Comparison of ENCODE assay signal across 14 cellular contexts in the genomic region with DNA sequence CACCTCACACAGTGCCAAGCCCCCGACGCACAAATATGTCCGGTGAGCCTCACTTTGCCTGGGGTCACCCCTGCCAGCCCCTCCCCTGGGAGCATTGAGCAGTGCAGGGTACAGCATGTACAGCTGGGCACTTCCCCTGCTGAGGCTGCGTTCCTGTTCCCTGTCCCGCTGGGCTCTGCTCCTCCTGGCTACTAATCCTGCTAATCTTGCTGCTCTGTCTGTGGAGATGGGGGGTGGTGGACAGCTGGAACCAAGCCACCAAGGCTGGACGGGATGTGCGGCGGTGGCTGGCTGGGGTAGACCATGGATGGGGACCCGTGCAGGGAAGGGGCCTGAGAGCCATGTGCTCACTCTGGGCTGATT. TPM values are rescaled to one million over a fixed set of nuclear protein-coding genes. Genes with fewer than 3 reads are reported as not detected.
DNase-seq lines count a peak whose midpoint lies in the region; ATAC-seq and TF ChIP-seq lines count a peak whose summit lies in the region.
"Had no signal": no experiment of that assay in that cellular context is flagged by ENCODE, and none has a peak within 500 bp of the region (broad histone marks: within the 10 kb centered on the region; RNA-seq: fewer than 3 reads in every experiment).

No MANE protein-coding gene starts in this region.

- H3K9me3 ChIP-seq in gastroesophageal sphincter: no peaks in the 10 kb centered on the region
- no peaks in the 10 kb centered on the region for H3K9me3 ChIP-seq in gastrocnemius medialis

- H3K36me3 ChIP-seq in gastroesophageal sphincter (peaks cover 0 to 72% of the 10 kb centered on the region in 2 donors), gastrocnemius medialis (peaks cover 0 to 6% of the 10 kb centered on the region in 2 donors)

- TF ChIP-seq POLR2A in gastroesophageal sphincter (IDR thresholded peaks at IDR 0.05) (no peak), gastrocnemius medialis (IDR thresholded peaks at IDR 0.05) (no peak)

- TF ChIP-seq CTCF in gastroesophageal sphincter (IDR thresholded peaks at IDR 0.05) (no peak), gastrocnemius medialis (IDR thresholded peaks at IDR 0.05 in 4 of 5, conservative IDR thresholded peaks at IDR 0.05 in 1 of 5) (no peak), GM10266 (IDR thresholded peaks at IDR 0.05; ENCODE audit: control insufficient read depth, insufficient read depth, low read depth, missing control alignments) (no peak)

- intact Hi-C loops in gastrocnemius medialis (cut with DNase I; ENCODE audit: low total_unique reads): loop anchor here (5.0 to 10.0 kb wide), 2 partner anchors 91 to 466 kb away; a partner anchor contains a TSS

- TF ChIP-seq EP300 in gastroesophageal sphincter (IDR thresholded peaks at IDR 0.05): no peak

- peaks cover 0 to 79% (median 19%) of the 10 kb centered on the region in 3 donors for H3K4me1 ChIP-seq in gastroesophageal sphincter
- peaks cover 71 to 73% of the 10 kb centered on the region in 2 donors for H3K4me1 ChIP-seq in gastrocnemius medialis

- in situ Hi-C loops in gastrocnemius medialis (cut with MboI; ENCODE audit: low sequenced_read_pairs in 4 of 4): no loop called here

- 64 to 69% methylated on average over 2 to 8 of the region's 9 CpGs for WGBS in gastroesophageal sphincter (ENCODE audit: low coverage in 1 of 2), 2 donors

- H3K27me3 ChIP-seq in gastroesophageal sphincter: peaks cover 12% of the 10 kb centered on the region
- no peaks in the 10 kb centered on the region for H3K27me3 ChIP-seq in gastrocnemius medialis

- H3K4me3 ChIP-seq in gastroesophageal sphincter: no peak overlapping the region
- H3K4me3 ChIP-seq in gastrocnemius medialis: peak overlapping the region; percentile 23 to 38 (median 29)

- peak; percentile 26 for ATAC-seq in gastroesophageal sphincter
- ATAC-seq in gastrocnemius medialis: peak in 1 of 2 donors; percentile 3
- ATAC-seq in GM19397 (IDR thresholded peaks at IDR 0.05; ENCODE audit: unreplicated experiment): no peak
- ATAC-seq: esophagus mucosa had no signal

- DNase-seq in NCI-H82 (lab: John Stamatoyannopoulos, UW) (peak; percentile 96), gastrocnemius medialis (peak; percentile 30 to 63), GM10266 (ENCODE audit: extremely low spot score) (no peak)
- DNase-seq in effector CD4-positive, alpha-beta T cell: no peak
- DNase-seq: activated CD4-positive, alpha-beta memory T cell treated with anti-CD3 and anti-CD28 coated beads, Interleukin-2, amount 10 ng/mL, durations not matched to agents 7 days and 5 days; activated gamma-delta T cell treated with Interleukin-2 at 50 U/mL for 16 hours; NCI-H1417; NCI-H446; T-helper 2 cell had no signal

- peak overlapping the region in 3 of 4 donors; percentile 43 to 72 (median 67) for H3K27ac ChIP-seq in gastroesophageal sphincter
- peak overlapping the region; percentile 96 to 99 (median 98) for H3K27ac ChIP-seq in gastrocnemius medialis
- H3K27ac ChIP-seq: C4-2B had no signal

RNA-seq across cellular contexts. Expression of a gene that starts 4.1 kb away (rescaled TPM):
- total RNA-seq in gastroesophageal sphincter: 1 to 10 TPM in 3 of 4 donors, under 1 TPM in 1; 0.25 to 3.6 (median 1.5) TPM
- 1,000 to 10,000 TPM; 1,768 to 3,088 (median 2,493) TPM for total RNA-seq in gastrocnemius medialis

RNA-seq across cellular contexts. Expression of a gene that starts 7.2 kb away (rescaled TPM):
- total RNA-seq in gastroesophageal sphincter: 10 to 100 TPM in 1 of 4 donors, 1 to 10 TPM in 3; 6.7 to 11.7 (median 7.5) TPM
- 10 to 100 TPM in 1 of 4 donors, 1 to 10 TPM in 3; 2.0 to 11.8 (median 7.1) TPM for total RNA-seq in gastrocnemius medialis
- total RNA-seq: activated CD4-positive, alpha-beta memory T cell treated with anti-CD3 and anti-CD28 coated beads, Interleukin-2, amount 10 ng/mL, durations not matched to agents 7 days and 5 days; mononuclear cell had no signal

RNA-seq across cellular contexts. Expression of a gene that starts 24.1 kb away (rescaled TPM):
- 10 to 100 TPM; 24.5 to 41.4 (median 27.5) TPM for total RNA-seq in gastroesophageal sphincter
- 10 to 100 TPM; 31.0 to 41.7 (median 41.0) TPM for total RNA-seq in gastrocnemius medialis

RNA-seq across cellular contexts. Expression of a gene that starts 26.8 kb away (rescaled TPM):
- total RNA-seq in gastroesophageal sphincter: 10 to 100 TPM in 3 of 4 donors, 1 to 10 TPM in 1; 9.9 to 13.6 (median 11.1) TPM
- 1 to 10 TPM; 4.3 to 9.5 (median 6.1) TPM for total RNA-seq in gastrocnemius medialis

RNA-seq across cellular contexts. Expression of a gene that starts 34.3 kb away (rescaled TPM):
- total RNA-seq in gastroesophageal sphincter: 10 to 100 TPM in 1 of 4 donors, 1 to 10 TPM in 3; 2.7 to 12.2 (median 8.6) TPM
- 1 to 10 TPM in 2 of 4 donors, not detected in 2; 1.5 to 5.1 TPM for total RNA-seq in gastrocnemius medialis
- total RNA-seq: activated CD4-positive, alpha-beta memory T cell treated with anti-CD3 and anti-CD28 coated beads, Interleukin-2, amount 10 ng/mL, durations not matched to agents 7 days and 5 days; mononuclear cell had no signal

Comparison
In these comparisons a context has a peak if more than half of its experiments do, and no peak if none do; other contexts are left out.
1. DNase-seq: peak in NCI-H82 (single experiment) and gastrocnemius medialis (2 of 2); none in effector CD4-positive, alpha-beta T cell (single experiment) and GM10266 (single experiment).
2. H3K4me3 ChIP-seq: peak in gastrocnemius medialis (4 of 4); none in gastroesophageal sphincter (0 of 2).
3. RNA of a gene that starts 4.1 kb away (total RNA-seq): 1,768 to 3,088 TPM in gastrocnemius medialis; 0.25 to 3.6 TPM in gastroesophageal sphincter; every median in the first group is over 100 times any median in the second.